In genomic region chr2:120205901-120206581, GRCh38 we compare ENCODE assay signal across 8 cellular contexts. TPM values are rescaled to one million over a fixed set of nuclear protein-coding genes. Genes with fewer than 3 reads are reported as not detected.
A peak's percentile ranks its signal among the peaks of the same experiment; 100 is the strongest.
DNase-seq lines count a peak whose midpoint lies in the region; ATAC-seq and TF ChIP-seq lines count a peak whose summit lies in the region.

No MANE protein-coding gene starts in this region.

- H3K36me3 Mint-ChIP-seq in activated naive CD4-positive, alpha-beta T cell treated with anti-CD3 and anti-CD28 coated beads for 36 hours (ENCODE audit: low read depth) = no peaks in the 10 kb centered on the region
- H3K36me3 Mint-ChIP-seq in stimulated activated effector memory CD8-positive, alpha-beta T cell treated with anti-CD3 and anti-CD28 coated beads, Interleukin-12 subunit alpha, Interleukin-12 subunit beta, amount 100 ng/mL, for 72 hours = no peaks in the 10 kb centered on the region

- no peaks in the 10 kb centered on the region for H3K9me3 ChIP-seq in SU-DHL-6 (ENCODE audit: insufficient read depth, low read length)

- H3K4me3 ChIP-seq in SU-DHL-6 (ENCODE audit: insufficient read depth, low read length, poor library complexity, severe bottlenecking) (no peak overlapping the region), epithelial cell of esophagus (ENCODE audit: low read length) (no peak overlapping the region)

- intact Hi-C loops in activated naive CD4-positive, alpha-beta T cell treated with anti-CD3 and anti-CD28 coated beads for 36 hours (cut with micrococcal nuclease) = loop anchor here (1.0 kb wide), 1 partner anchor 107 kb away; no protein-coding TSS in a partner anchor

- no peaks in the 10 kb centered on the region for H3K9me3 Mint-ChIP-seq in activated naive CD4-positive, alpha-beta T cell treated with anti-CD3 and anti-CD28 coated beads for 36 hours
- no peaks in the 10 kb centered on the region for H3K9me3 Mint-ChIP-seq in stimulated activated effector memory CD8-positive, alpha-beta T cell treated with anti-CD3 and anti-CD28 coated beads, Interleukin-12 subunit alpha, Interleukin-12 subunit beta, amount 100 ng/mL, for 72 hours

- H3K27me3 ChIP-seq in SU-DHL-6 (ENCODE audit: low read length) = no peaks in the 10 kb centered on the region

- H3K4me1 Mint-ChIP-seq in activated naive CD4-positive, alpha-beta T cell treated with anti-CD3 and anti-CD28 coated beads for 36 hours (ENCODE audit: low read depth) = peaks cover 3% of the 10 kb centered on the region
- H3K4me1 Mint-ChIP-seq in stimulated activated effector memory CD8-positive, alpha-beta T cell treated with anti-CD3 and anti-CD28 coated beads, Interleukin-12 subunit alpha, Interleukin-12 subunit beta, amount 100 ng/mL, for 72 hours = no peaks in the 10 kb centered on the region

- CTCF ChIA-PET in activated naive CD4-positive, alpha-beta T cell treated with anti-CD3 and anti-CD28 coated beads for 36 hours (lab: Charles Lee) = interaction anchor here (0.5 to 1.4 kb wide), 7 partner anchors 13 to 109 kb away, joined by 3 to 7 read pairs (median 4); no protein-coding TSS in a partner anchor

- no peak overlapping the region for H3K9ac ChIP-seq in SU-DHL-6 (ENCODE audit: low read length)

- H3K79me2 ChIP-seq in SU-DHL-6 (ENCODE audit: insufficient read depth, low read length) = no peaks in the 10 kb centered on the region

- DNase-seq in activated naive CD4-positive, alpha-beta T cell treated with anti-CD3 and anti-CD28 coated beads for 36 hours = peak; percentile 62
- DNase-seq in activated naive CD4-positive, alpha-beta T cell treated with anti-CD3 and anti-CD28 coated beads, Interleukin-2, amount 50 U/mL, for 16 hours = no peak
- DNase-seq in epithelial cell of esophagus (ENCODE audit: low read depth) (peak; percentile 15), NCI-H1694 (lab: John Stamatoyannopoulos, UW) (no peak), kidney tubule cell (ENCODE audit: low spot score) (no peak), GDM1 (lab: John Stamatoyannopoulos, UW) (no peak)
- DNase-seq in stimulated activated effector memory CD8-positive, alpha-beta T cell treated with anti-CD3 and anti-CD28 coated beads, Interleukin-12 subunit alpha, Interleukin-12 subunit beta, amount 100 ng/mL, for 72 hours (ENCODE audit: low spot score in 2 of 2) = peak; percentile 56 to 80

- H2AFZ ChIP-seq in SU-DHL-6 (ENCODE audit: low read depth, low read length, severe bottlenecking) = no peak overlapping the region

- no peaks in the 10 kb centered on the region for H3F3A ChIP-seq in SU-DHL-6 (ENCODE audit: insufficient read depth)

- H3K4me2 ChIP-seq in SU-DHL-6 (ENCODE audit: low read depth, low read length, poor library complexity, severe bottlenecking) = no peak overlapping the region

- no peaks in the 10 kb centered on the region for H3K36me3 ChIP-seq in SU-DHL-6 (ENCODE audit: low read length)

- peak; percentile 42 for TF ChIP-seq CTCF in SU-DHL-6 (IDR thresholded peaks at IDR 0.05; ENCODE audit: insufficient read depth, low read length, poor library complexity, severe bottlenecking)
- TF ChIP-seq CTCF in epithelial cell of esophagus (IDR thresholded peaks at IDR 0.05; ENCODE audit: insufficient read depth, low read depth, low read length, missing control alignments) = peak; percentile 6

- no peaks in the 10 kb centered on the region for H3K27me3 Mint-ChIP-seq in activated naive CD4-positive, alpha-beta T cell treated with anti-CD3 and anti-CD28 coated beads for 36 hours (ENCODE audit: low read depth)

- no peak overlapping the region for H3K27ac ChIP-seq in SU-DHL-6 (ENCODE audit: low read depth, low read length)

- H3K27ac Mint-ChIP-seq in activated naive CD4-positive, alpha-beta T cell treated with anti-CD3 and anti-CD28 coated beads for 36 hours = no peak overlapping the region
- peak overlapping the region; percentile 32 for H3K27ac Mint-ChIP-seq in stimulated activated effector memory CD8-positive, alpha-beta T cell treated with anti-CD3 and anti-CD28 coated beads, Interleukin-12 subunit alpha, Interleukin-12 subunit beta, amount 100 ng/mL, for 72 hours

- H3K4me3 Mint-ChIP-seq in activated naive CD4-positive, alpha-beta T cell treated with anti-CD3 and anti-CD28 coated beads for 36 hours = no peak overlapping the region
- H3K4me3 Mint-ChIP-seq in stimulated activated effector memory CD8-positive, alpha-beta T cell treated with anti-CD3 and anti-CD28 coated beads, Interleukin-12 subunit alpha, Interleukin-12 subunit beta, amount 100 ng/mL, for 72 hours = no peak overlapping the region

- peak; percentile 66 for ATAC-seq in stimulated activated effector memory CD8-positive, alpha-beta T cell treated with anti-CD3 and anti-CD28 coated beads, Interleukin-12 subunit alpha, Interleukin-12 subunit beta, amount 100 ng/mL, for 72 hours

- no peaks in the 10 kb centered on the region for H4K20me1 ChIP-seq in SU-DHL-6 (ENCODE audit: low read depth, low read length)

- H3K9me2 ChIP-seq in SU-DHL-6 (replicated peaks; ENCODE audit: insufficient read depth, low read length) = no peaks in the 10 kb centered on the region

RNA-seq across cellular contexts. Expression of gene TMEM185B, which starts 17.2 kb away (rescaled TPM):
- total RNA-seq in activated naive CD4-positive, alpha-beta T cell treated with anti-CD3 and anti-CD28 coated beads for 36 hours = 10 to 100 TPM; 11.4 to 12.2 TPM

RNA-seq across cellular contexts. Expression of gene RALB, which starts 46.6 kb away (rescaled TPM):
- 10 to 100 TPM; 16.4 to 19.3 TPM for total RNA-seq in activated naive CD4-positive, alpha-beta T cell treated with anti-CD3 and anti-CD28 coated beads for 36 hours

Comparison
In these comparisons a context has a peak if more than half of its experiments do, and no peak if none do; other contexts are left out.
1. DNase-seq: peak in activated naive CD4-positive, alpha-beta T cell treated with anti-CD3 and anti-CD28 coated beads for 36 hours (single experiment), epithelial cell of esophagus (single experiment) and stimulated activated effector memory CD8-positive, alpha-beta T cell treated with anti-CD3 and anti-CD28 coated beads, Interleukin-12 subunit alpha, Interleukin-12 subunit beta, amount 100 ng/mL, for 72 hours (2 of 2); none in activated naive CD4-positive, alpha-beta T cell treated with anti-CD3 and anti-CD28 coated beads, Interleukin-2, amount 50 U/mL, for 16 hours (single experiment), NCI-H1694 (single experiment), kidney tubule cell (single experiment) and GDM1 (single experiment).